ENCODE assay signal across 39 cellular contexts in genomic region chr3:107446706-107447105, GRCh38.
DNase-seq lines count a peak whose midpoint lies in the region; ATAC-seq, FAIRE-seq and TF ChIP-seq lines count a peak whose summit lies in the region.
"Had no signal": no experiment of that assay in that cellular context is flagged by ENCODE, and none has a peak within 500 bp of the region (broad histone marks: within the 10 kb centered on the region; RNA-seq: fewer than 3 reads in every experiment).

No MANE protein-coding gene starts in this region.

- no peak overlapping the region for H3K27ac Mint-ChIP-seq in stimulated activated naive CD8-positive, alpha-beta T cell treated with anti-CD3 and anti-CD28 coated beads, Interleukin-15, amount 100 ng/mL, for 72 hours
- no peak overlapping the region for H3K27ac Mint-ChIP-seq in WTC11
- H3K27ac Mint-ChIP-seq: activated CD4-positive, alpha-beta T cell treated with anti-CD3 and anti-CD28 coated beads, Interleukin-2, amount 10 ng/mL, durations not matched to agents 7 days and 5 days; activated naive CD8-positive, alpha-beta T cell treated with anti-CD3 and anti-CD28 coated beads, Interleukin-2, amount 10 ng/mL, durations not matched to agents 7 days and 5 days; activated T-cell treated with anti-CD3 and anti-CD28 coated beads, Interleukin-2, amount 50 U/mL, for 24 hours; CD4-positive, CD25-positive, alpha-beta regulatory T cell; natural killer cell treated with Interleukin-12 subunit alpha and Interleukin-12 subunit beta and Interleukin-15 and Interleukin-18, amount 100 ng/mL, for 72 hours had no signal

- no peaks in the 10 kb centered on the region for H3K36me3 Mint-ChIP-seq in WTC11
- H3K36me3 Mint-ChIP-seq: activated naive CD8-positive, alpha-beta T cell treated with anti-CD3 and anti-CD28 coated beads, Interleukin-2, amount 10 ng/mL, durations not matched to agents 7 days and 5 days; CD4-positive, CD25-positive, alpha-beta regulatory T cell; natural killer cell treated with Interleukin-12 subunit alpha and Interleukin-12 subunit beta and Interleukin-15 and Interleukin-18, amount 100 ng/mL, for 72 hours had no signal

- no peaks in the 10 kb centered on the region for H4K20me1 ChIP-seq in OCI-LY3 (ENCODE audit: insufficient read depth, low read length)

- no peaks in the 10 kb centered on the region for H3K79me2 ChIP-seq in OCI-LY3 (ENCODE audit: low read length)

- TF ChIP-seq CTCF in OCI-LY3 (IDR thresholded peaks at IDR 0.05; ENCODE audit: low read depth, low read length) (no peak), WTC11 (IDR thresholded peaks at IDR 0.05) (no peak), GM13976 (IDR thresholded peaks at IDR 0.05; ENCODE audit: borderline replicate concordance, control extremely low read depth, extremely low read depth, insufficient read depth, missing control alignments) (no peak)

- H3K4me1 ChIP-seq in OCI-LY3 (ENCODE audit: low read length), result peaks cover 11% of the 10 kb centered on the region
- H3K4me1 ChIP-seq in small intestine (ENCODE audit: control insufficient read depth in 2 of 2, insufficient read depth in 1 of 2, low read depth in 1 of 2, low read length in 1 of 2), result no peaks in the 10 kb centered on the region
- H3K4me1 ChIP-seq: ascending aorta, psoas muscle had no signal

- POLR2A ChIA-PET in WTC11 (lab: Charles Lee), result no interaction called here

- peak; percentile 43 for ATAC-seq in stimulated activated naive CD8-positive, alpha-beta T cell treated with anti-CD3 and anti-CD28 coated beads, Interleukin-15, amount 100 ng/mL, for 72 hours
- no peak for ATAC-seq in stimulated activated naive CD8-positive, alpha-beta T cell treated with anti-CD3 and anti-CD28 coated beads, Interleukin-15, Interleukin-2, amounts not matched to agents 100 U/mL and 50 U/mL, for 24 hours
- peak; percentile 51 for ATAC-seq in HG02885 (IDR thresholded peaks at IDR 0.05; ENCODE audit: poor library complexity, unreplicated experiment)
- no peak for ATAC-seq in WTC11
- ATAC-seq: left cardiac atrium; mucosa of descending colon; natural killer cell treated with Interleukin-12 subunit alpha and Interleukin-12 subunit beta and Interleukin-15 and Interleukin-18, amount 100 ng/mL, for 72 hours; Panc1; psoas muscle had no signal

- H3K4me1 Mint-ChIP-seq in stimulated activated naive CD8-positive, alpha-beta T cell treated with anti-CD3 and anti-CD28 coated beads, Interleukin-15, amount 100 ng/mL, for 72 hours, result no peaks in the 10 kb centered on the region
- H3K4me1 Mint-ChIP-seq in WTC11, result peaks cover 6% of the 10 kb centered on the region
- H3K4me1 Mint-ChIP-seq: activated CD4-positive, alpha-beta T cell treated with anti-CD3 and anti-CD28 coated beads, Interleukin-2, amount 10 ng/mL, durations not matched to agents 7 days and 5 days; activated naive CD8-positive, alpha-beta T cell treated with anti-CD3 and anti-CD28 coated beads, Interleukin-2, amount 10 ng/mL, durations not matched to agents 7 days and 5 days; CD4-positive, CD25-positive, alpha-beta regulatory T cell had no signal

- 43 to 48% (median 45%) methylated on average over 1 of the region's 1 CpG for WGBS in small intestine, 3 donors

- H3K36me3 ChIP-seq in OCI-LY3 (replicated peaks; ENCODE audit: low read depth, low read length) (no peaks in the 10 kb centered on the region), small intestine (ENCODE audit: control insufficient read depth in 2 of 2, insufficient read depth in 2 of 2, low read length in 2 of 2) (no peaks in the 10 kb centered on the region)
- H3K36me3 ChIP-seq: ascending aorta, thoracic aorta had no signal

- H3K27me3 Mint-ChIP-seq in stimulated activated naive CD8-positive, alpha-beta T cell treated with anti-CD3 and anti-CD28 coated beads, Interleukin-15, amount 100 ng/mL, for 72 hours, result no peaks in the 10 kb centered on the region
- H3K27me3 Mint-ChIP-seq in WTC11 (ENCODE audit: low read depth), result no peaks in the 10 kb centered on the region
- H3K27me3 Mint-ChIP-seq: activated CD4-positive, alpha-beta T cell treated with anti-CD3 and anti-CD28 coated beads, Interleukin-2, amount 10 ng/mL, durations not matched to agents 7 days and 5 days; activated T-cell treated with anti-CD3 and anti-CD28 coated beads, Interleukin-2, amount 50 U/mL, for 24 hours had no signal

- no peak overlapping the region for H2AFZ ChIP-seq in OCI-LY3 (ENCODE audit: low read depth, low read length)

- DNase-seq in stimulated activated naive CD8-positive, alpha-beta T cell treated with anti-CD3 and anti-CD28 coated beads, Interleukin-15, amount 100 ng/mL, for 72 hours, result no peak
- DNase-seq in stimulated activated naive CD8-positive, alpha-beta T cell treated with anti-CD3 and anti-CD28 coated beads, Interleukin-15, Interleukin-2, amounts not matched to agents 100 U/mL and 50 U/mL, for 24 hours, result no peak
- DNase-seq in WTC11 (ENCODE audit: low spot score) (no peak), GM13976 (ENCODE audit: low spot score) (no peak), substantia nigra (lab: John Stamatoyannopoulos, UW) (no peak), small intestine (no peak)
- DNase-seq: activated CD4-positive, alpha-beta T cell treated with anti-CD3 and anti-CD28 coated beads, Interleukin-2, amount 10 ng/mL, durations not matched to agents 7 days and 5 days; activated gamma-delta T cell treated with Interleukin-2 at 50 U/mL for 16 hours; activated naive CD8-positive, alpha-beta T cell treated with anti-CD3 and anti-CD28 coated beads, Interleukin-2, amount 10 ng/mL, durations not matched to agents 7 days and 5 days; activated T-cell treated with anti-CD3 and anti-CD28 coated beads, Interleukin-2, amount 50 U/mL, for 24 hours; CD4-positive, CD25-positive, alpha-beta regulatory T cell; effector CD4-positive, alpha-beta T cell; hypothalamus; IMR-90; left cardiac atrium; mucosa of descending colon; NCI-H146; NCI-H345; NCI-H69; occipital lobe; psoas muscle; SHP77 treated with DMSO at 0.1 percent for 48 hours; stimulated activated CD4-positive, alpha-beta T cell treated with anti-CD3 and anti-CD28 coated beads, Interleukin-15, amount 100 ng/mL, for 24 hours; stimulated activated naive CD4-positive, alpha-beta T cell treated with Interleukin-2 at 50 U/mL for 16 hours; SW 1271; T-helper 9 cell had no signal

- H3K27ac ChIP-seq in OCI-LY3 (ENCODE audit: low read length) (no peak overlapping the region), substantia nigra (ENCODE audit: low read depth, low read length, poor library complexity, severe bottlenecking) (no peak overlapping the region), small intestine (ENCODE audit: low read depth in 1 of 2, low read length in 1 of 2) (no peak overlapping the region)
- H3K27ac ChIP-seq: ascending aorta, epithelial cell of prostate, psoas muscle, thoracic aorta, VCaP had no signal

- H3K4me3 ChIP-seq in OCI-LY3 (ENCODE audit: low read length) (no peak overlapping the region), small intestine (ENCODE audit: low read depth in 1 of 2, low read length in 2 of 2) (no peak overlapping the region)
- H3K4me3 ChIP-seq: ascending aorta, lung, mucosa of descending colon, psoas muscle, thoracic aorta had no signal

- H3K4me2 ChIP-seq in OCI-LY3 (ENCODE audit: low read length), result peak overlapping the region; percentile 21

- H3K4me3 Mint-ChIP-seq in stimulated activated naive CD8-positive, alpha-beta T cell treated with anti-CD3 and anti-CD28 coated beads, Interleukin-15, amount 100 ng/mL, for 72 hours, result no peak overlapping the region
- H3K4me3 Mint-ChIP-seq in WTC11, result no peak overlapping the region
- H3K4me3 Mint-ChIP-seq: activated CD4-positive, alpha-beta T cell treated with anti-CD3 and anti-CD28 coated beads, Interleukin-2, amount 10 ng/mL, durations not matched to agents 7 days and 5 days; activated naive CD8-positive, alpha-beta T cell treated with anti-CD3 and anti-CD28 coated beads, Interleukin-2, amount 10 ng/mL, durations not matched to agents 7 days and 5 days; activated T-cell treated with anti-CD3 and anti-CD28 coated beads, Interleukin-2, amount 50 U/mL, for 24 hours; CD4-positive, CD25-positive, alpha-beta regulatory T cell; natural killer cell treated with Interleukin-12 subunit alpha and Interleukin-12 subunit beta and Interleukin-15 and Interleukin-18, amount 100 ng/mL, for 72 hours had no signal

- no peaks in the 10 kb centered on the region for H3K27me3 ChIP-seq in OCI-LY3 (ENCODE audit: low read depth, low read length)
- H3K27me3 ChIP-seq in small intestine (ENCODE audit: control insufficient read depth in 2 of 2, insufficient read depth in 2 of 2, low read length in 2 of 2), result no peaks in the 10 kb centered on the region
- H3K27me3 ChIP-seq: ascending aorta had no signal

- H3K9me3 Mint-ChIP-seq in stimulated activated naive CD8-positive, alpha-beta T cell treated with anti-CD3 and anti-CD28 coated beads, Interleukin-15, amount 100 ng/mL, for 72 hours, result no peaks in the 10 kb centered on the region
- peaks cover 3% of the 10 kb centered on the region; the same call in 1 of the 2 replicates for H3K9me3 Mint-ChIP-seq in WTC11
- H3K9me3 Mint-ChIP-seq: activated CD4-positive, alpha-beta T cell treated with anti-CD3 and anti-CD28 coated beads, Interleukin-2, amount 10 ng/mL, durations not matched to agents 7 days and 5 days; activated naive CD8-positive, alpha-beta T cell treated with anti-CD3 and anti-CD28 coated beads, Interleukin-2, amount 10 ng/mL, durations not matched to agents 7 days and 5 days; activated T-cell treated with anti-CD3 and anti-CD28 coated beads, Interleukin-2, amount 50 U/mL, for 24 hours; natural killer cell treated with Interleukin-12 subunit alpha and Interleukin-12 subunit beta and Interleukin-15 and Interleukin-18, amount 100 ng/mL, for 72 hours had no signal

- H3K9me3 ChIP-seq in OCI-LY3 (ENCODE audit: insufficient read depth, low read length) (no peaks in the 10 kb centered on the region), small intestine (ENCODE audit: control insufficient read depth, low read depth) (no peaks in the 10 kb centered on the region)
- H3K9me3 ChIP-seq: ascending aorta, mucosa of descending colon, psoas muscle, thoracic aorta had no signal

- H3K9ac ChIP-seq in OCI-LY3 (ENCODE audit: low read length), result no peak overlapping the region

- CTCF ChIA-PET in WTC11 (lab: Charles Lee), result no interaction called here

- in situ Hi-C loops in GM13976 (cut with MboI; ENCODE audit: low sequenced_read_pairs, unreplicated experiment), result no loop called here

- FAIRE-seq in small intestine (lab: Jason Lieb, UNC), result no peak
- FAIRE-seq: A204.1, colon, H1, urothelium cell line had no signal

TF ChIP-seq in WTC11, 78 proteins besides CTCF, POLR2A, EP300 and RAD21 (continues in another document):
- no peak for TF ChIP-seq MLX (CRISPR knock-in tag; IDR thresholded peaks at IDR 0.05)

Comparison
In these comparisons a context has a peak if more than half of its experiments do, and no peak if none do; other contexts are left out.
1. ATAC-seq: peak in stimulated activated naive CD8-positive, alpha-beta T cell treated with anti-CD3 and anti-CD28 coated beads, Interleukin-15, amount 100 ng/mL, for 72 hours (single experiment) and HG02885 (single experiment); none in stimulated activated naive CD8-positive, alpha-beta T cell treated with anti-CD3 and anti-CD28 coated beads, Interleukin-15, Interleukin-2, amounts not matched to agents 100 U/mL and 50 U/mL, for 24 hours (single experiment) and WTC11 (single experiment).